In the genomic region with DNA sequence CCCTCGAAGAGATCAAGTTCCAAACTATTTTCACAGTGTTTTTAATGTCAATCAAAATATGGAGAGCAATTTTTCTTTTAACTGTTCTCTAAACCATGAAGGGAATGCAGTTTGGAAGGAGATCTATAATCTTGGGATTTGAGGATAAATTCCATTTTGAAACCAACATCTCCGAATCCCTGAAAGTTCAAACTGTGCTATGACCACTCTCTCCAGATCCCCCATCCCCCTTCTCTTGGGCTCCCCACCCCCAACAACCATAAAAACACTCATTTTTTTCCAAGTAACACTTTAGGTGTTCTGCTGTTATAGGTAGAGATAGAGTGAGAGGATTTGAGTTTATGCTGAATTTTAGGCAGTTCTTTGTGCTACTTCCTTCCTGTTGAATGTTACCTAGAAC, we compare ENCODE assay signal across 11 cellular contexts. TPM values are rescaled to one million over a fixed set of nuclear protein-coding genes. Genes with fewer than 3 reads are reported as not detected.
DNase-seq lines count a peak whose midpoint lies in the region; ATAC-seq and TF ChIP-seq lines count a peak whose summit lies in the region.
"Had no signal": no experiment of that assay in that cellular context is flagged by ENCODE, and none has a peak within 500 bp of the region (broad histone marks: within the 10 kb centered on the region; RNA-seq: fewer than 3 reads in every experiment).

No MANE protein-coding gene starts in this region.

- no peaks in the 10 kb centered on the region for H3K27me3 ChIP-seq in prostate gland (replicated peaks; ENCODE audit: insufficient read depth)

- WGBS in prostate gland, result 23% methylated on average over 2 of the region's 2 CpGs

- no peak for TF ChIP-seq POLR2A in prostate gland (IDR thresholded peaks at IDR 0.05)

- no peak overlapping the region for H3K4me3 Mint-ChIP-seq in activated CD8-positive, alpha-beta T cell treated with anti-CD3 and anti-CD28 coated beads for 36 hours
- H3K4me3 Mint-ChIP-seq: activated T-cell treated with anti-CD3 and anti-CD28 coated beads, Interleukin-2, amount 50 U/mL, for 72 hours; CD4-positive, CD25-positive, alpha-beta regulatory T cell had no signal

- no peak overlapping the region for H3K27ac Mint-ChIP-seq in activated CD8-positive, alpha-beta T cell treated with anti-CD3 and anti-CD28 coated beads for 36 hours
- H3K27ac Mint-ChIP-seq: activated T-cell treated with anti-CD3 and anti-CD28 coated beads, Interleukin-2, amount 50 U/mL, for 72 hours; CD4-positive, CD25-positive, alpha-beta regulatory T cell had no signal

- no peaks in the 10 kb centered on the region for H3K36me3 ChIP-seq in prostate gland

- TF ChIP-seq CTCF in AG10803 (conservative IDR thresholded peaks at IDR 0.05; ENCODE audit: low read length), result no peak
- no peak for TF ChIP-seq CTCF in WI38 (IDR thresholded peaks at IDR 0.05; ENCODE audit: low read depth, low read length)
- no peak for TF ChIP-seq CTCF in fibroblast of villous mesenchyme (IDR thresholded peaks at IDR 0.05; ENCODE audit: insufficient read depth, low read depth, low read length)
- no peak for TF ChIP-seq CTCF in prostate gland (IDR thresholded peaks at IDR 0.05)
- TF ChIP-seq CTCF in activated CD8-positive, alpha-beta T cell treated with anti-CD3 and anti-CD28 coated beads for 36 hours (IDR thresholded peaks at IDR 0.05), result no peak

- H3K9me3 ChIP-seq in prostate gland, result no peaks in the 10 kb centered on the region

- H3K4me1 ChIP-seq in prostate gland (replicated peaks), result peaks cover 7% of the 10 kb centered on the region

- no peaks in the 10 kb centered on the region for H3K4me1 Mint-ChIP-seq in activated CD8-positive, alpha-beta T cell treated with anti-CD3 and anti-CD28 coated beads for 36 hours (ENCODE audit: low read depth)

- H3K9me3 Mint-ChIP-seq in activated CD8-positive, alpha-beta T cell treated with anti-CD3 and anti-CD28 coated beads for 36 hours, result no peaks in the 10 kb centered on the region
- H3K9me3 Mint-ChIP-seq: activated T-cell treated with anti-CD3 and anti-CD28 coated beads, Interleukin-2, amount 50 U/mL, for 72 hours; CD4-positive, CD25-positive, alpha-beta regulatory T cell had no signal

- CTCF ChIA-PET in activated CD8-positive, alpha-beta T cell treated with anti-CD3 and anti-CD28 coated beads for 36 hours (lab: Charles Lee), result no interaction called here

- no peak for ATAC-seq in HG02571 (IDR thresholded peaks at IDR 0.05; ENCODE audit: unreplicated experiment)
- no peak for ATAC-seq in activated CD8-positive, alpha-beta T cell treated with anti-CD3 and anti-CD28 coated beads for 36 hours
- ATAC-seq: activated T-cell treated with anti-CD3 and anti-CD28 coated beads, Interleukin-2, amount 50 U/mL, for 72 hours had no signal

- intact Hi-C loops in prostate gland (cut with DNase I), result loop anchor here (5.0 to 10.0 kb wide), 4 partner anchors 46 to 166 kb away; no protein-coding TSS in a partner anchor
- intact Hi-C loops in activated CD8-positive, alpha-beta T cell treated with anti-CD3 and anti-CD28 coated beads for 36 hours (cut with micrococcal nuclease), result no loop called here

- peak overlapping the region; percentile 85 to 88 for H3K27ac ChIP-seq in prostate gland

- peaks cover 3% of the 10 kb centered on the region for H3K27me3 Mint-ChIP-seq in activated CD8-positive, alpha-beta T cell treated with anti-CD3 and anti-CD28 coated beads for 36 hours

- POLR2A ChIA-PET in activated CD8-positive, alpha-beta T cell treated with anti-CD3 and anti-CD28 coated beads for 36 hours (lab: Charles Lee), result no interaction called here

- peak overlapping the region; percentile 77 for H3K4me3 ChIP-seq in AG10803 (ENCODE audit: low read length)
- H3K4me3 ChIP-seq in WI38 (ENCODE audit: low read depth, low read length), result peak overlapping the region; percentile 72
- peak overlapping the region; percentile 100 for H3K4me3 ChIP-seq in fibroblast of villous mesenchyme (ENCODE audit: low read depth, low read length)
- H3K4me3 ChIP-seq in prostate gland, result peak overlapping the region; percentile 40 to 57

- DNase-seq in AG10803 (ENCODE audit: low read depth) (no peak), fibroblast of villous mesenchyme (ENCODE audit: low read depth) (peak; percentile 28), prostate gland (ENCODE audit: low spot score) (no peak), RPMI8226 (no peak), NCI-H1694 (lab: John Stamatoyannopoulos, UW) (no peak)
- DNase-seq in activated CD8-positive, alpha-beta T cell treated with anti-CD3 and anti-CD28 coated beads for 36 hours, result no peak
- DNase-seq: activated T-cell treated with anti-CD3 and anti-CD28 coated beads, Interleukin-2, amount 50 U/mL, for 72 hours; CD4-positive, CD25-positive, alpha-beta regulatory T cell; MM.1S had no signal

- H3K36me3 Mint-ChIP-seq in activated CD8-positive, alpha-beta T cell treated with anti-CD3 and anti-CD28 coated beads for 36 hours (ENCODE audit: low read depth), result no peaks in the 10 kb centered on the region
- H3K36me3 Mint-ChIP-seq: CD4-positive, CD25-positive, alpha-beta regulatory T cell had no signal

RNA-seq across cellular contexts. Expression of gene CALD1, which starts 1.7 kb away (rescaled TPM):
- total RNA-seq in fibroblast of villous mesenchyme (1,676 and 3,507 TPM in 2 replicates), prostate gland (100 to 1,000 TPM; 307 to 314 TPM)
- 1 to 10 TPM; 2.1 to 2.2 TPM for total RNA-seq in activated CD8-positive, alpha-beta T cell treated with anti-CD3 and anti-CD28 coated beads for 36 hours

Comparison
In these comparisons a context has a peak if more than half of its experiments do, and no peak if none do; other contexts are left out.
1. H3K4me3 ChIP-seq: peak in every context shown above with its lines; median percentile 100 in fibroblast of villous mesenchyme; 77 in AG10803; 72 in WI38; 48 in prostate gland.
2. RNA of gene CALD1, which starts 1.7 kb away (total RNA-seq): 1,676 to 3,507 TPM in fibroblast of villous mesenchyme and 307 to 314 TPM in prostate gland; 2.1 to 2.2 TPM in activated CD8-positive, alpha-beta T cell treated with anti-CD3 and anti-CD28 coated beads for 36 hours; every median in the first group is over 10 times any median in the second.